ENCODE assay signal across 8 cellular contexts in genomic region chr19:47598407-47599349, GRCh38. TPM values are rescaled to one million over a fixed set of nuclear protein-coding genes. Genes with fewer than 3 reads are reported as not detected.
DNase-seq lines count a peak whose midpoint lies in the region; ATAC-seq and TF ChIP-seq lines count a peak whose summit lies in the region.

No MANE protein-coding gene starts in this region.

- DNase-seq in SIG-M5 treated with dmso at 0.1 percent for 504 hours (lab: John Stamatoyannopoulos, UW; ENCODE audit: unreplicated experiment) (peak; percentile 65), SIG-M5 (lab: John Stamatoyannopoulos, UW) (no peak), T1000 (lab: John Stamatoyannopoulos, UW) (peak; percentile 79), fibroblast of pulmonary artery (ENCODE audit: low read depth) (peak; percentile 95), occipital lobe (lab: John Stamatoyannopoulos, UW) (peak; percentile 13), GDM1 (lab: John Stamatoyannopoulos, UW) (no peak), Kasumi-1 (lab: John Stamatoyannopoulos, UW) (no peak)

- no peak for ATAC-seq in GM19351 (IDR thresholded peaks at IDR 0.05; ENCODE audit: unreplicated experiment)

- no peak for TF ChIP-seq CTCF in fibroblast of pulmonary artery (IDR thresholded peaks at IDR 0.05; ENCODE audit: low read length, missing control alignments)

- H3K4me3 ChIP-seq in fibroblast of pulmonary artery (replicated peaks; ENCODE audit: low read depth, low read length): peak overlapping the region; percentile 52

RNA-seq across cellular contexts. Expression of gene BICRA, which starts 10.3 kb away (rescaled TPM):
- 9.8 TPM for total RNA-seq in occipital lobe

RNA-seq across cellular contexts. Expression of gene ZNF541, which starts 25.7 kb away (rescaled TPM):
- not detected for total RNA-seq in occipital lobe

Comparison
In these comparisons a context has a peak if more than half of its experiments do, and no peak if none do; other contexts are left out.
1. DNase-seq: peak in SIG-M5 treated with dmso at 0.1 percent for 504 hours (single experiment), T1000 (single experiment), fibroblast of pulmonary artery (single experiment) and occipital lobe (single experiment); none in SIG-M5 (single experiment), GDM1 (single experiment) and Kasumi-1 (0 of 2).